23 cellular contexts compared by ENCODE assay signal in the genomic region with DNA sequence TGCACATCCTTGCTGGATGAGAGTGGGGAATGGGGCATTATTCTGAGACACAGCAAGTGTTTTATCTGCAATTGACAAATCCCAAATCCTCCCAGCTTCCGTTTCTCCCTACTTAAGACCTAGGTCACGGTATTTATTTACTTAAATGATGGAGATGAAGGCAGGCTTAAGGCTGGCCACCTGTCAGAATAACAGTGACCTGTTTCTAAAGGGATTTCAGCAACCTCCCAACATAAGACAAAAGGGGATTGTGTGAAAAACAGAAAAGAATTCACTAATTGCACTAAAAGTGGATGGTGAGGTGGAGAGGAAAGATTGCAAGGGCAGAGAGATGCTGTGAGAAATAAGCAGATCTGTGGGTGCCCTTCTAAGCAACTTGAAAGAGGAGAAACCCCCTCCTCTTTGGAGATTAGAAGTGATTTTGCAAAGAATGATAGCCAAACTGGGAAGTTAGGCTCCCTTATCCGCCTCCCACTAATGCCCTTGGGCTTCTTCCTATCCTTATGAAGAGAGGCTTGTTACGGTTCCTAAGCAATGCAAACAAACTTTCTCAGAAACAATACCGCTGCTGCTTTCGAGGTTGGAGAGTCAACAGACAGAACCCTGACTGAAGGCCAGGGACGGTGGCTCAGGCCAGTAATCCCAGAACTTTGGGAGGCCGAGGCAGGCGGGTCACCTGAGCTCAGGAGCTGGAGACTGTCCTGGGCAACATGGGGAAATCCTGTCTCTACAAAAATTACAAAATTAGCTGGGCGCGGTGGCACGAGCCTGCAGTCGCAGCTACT.
A peak's percentile ranks its signal among the peaks of the same experiment; 100 is the strongest.
DNase-seq lines count a peak whose midpoint lies in the region; ATAC-seq, FAIRE-seq and TF ChIP-seq lines count a peak whose summit lies in the region.
"Had no signal": no experiment of that assay in that cellular context is flagged by ENCODE, and none has a peak within 500 bp of the region (broad histone marks: within the 10 kb centered on the region; RNA-seq: fewer than 3 reads in every experiment).

No MANE protein-coding gene starts in this region.

- no peak overlapping the region for H3K56ac ChIP-seq in H1 (replicated peaks; ENCODE audit: insufficient read length, low read depth, low read length)

- H3K36me3 Mint-ChIP-seq in stimulated activated memory B cell treated with anti-CD40 and anti-IgM and Interleukin-4, amounts not matched to agents 10 μg/mL and 1 μg/mL and 100 μg/mL, for 72 hours, result no peaks in the 10 kb centered on the region
- no peaks in the 10 kb centered on the region for H3K36me3 Mint-ChIP-seq in Caco-2 (ENCODE audit: insufficient read depth, unreplicated experiment)
- H3K36me3 Mint-ChIP-seq: activated CD8-positive, alpha-beta memory T cell treated with anti-CD3 and anti-CD28 coated beads, Interleukin-2, amount 10 ng/mL, durations not matched to agents 7 days and 5 days; activated naive CD4-positive, alpha-beta T cell treated with anti-CD3 and anti-CD28 coated beads, Interleukin-2, amount 50 U/mL, for 72 hours; CD8-positive, alpha-beta memory T cell; naive B cell had no signal

- no peaks in the 10 kb centered on the region for H3K79me1 ChIP-seq in H1 (ENCODE audit: low read depth, low read length)

- no peak overlapping the region for H2BK15ac ChIP-seq in H1 (ENCODE audit: low read length)

- POLR2A ChIA-PET in H1 (lab: Charles Lee; ENCODE audit: partially characterized antibody) (no interaction called here), Caco-2 (lab: Charles Lee) (no interaction called here)

- H3K4me3 Mint-ChIP-seq in stimulated activated memory B cell treated with anti-CD40 and anti-IgM and Interleukin-4, amounts not matched to agents 10 μg/mL and 1 μg/mL and 100 μg/mL, for 72 hours, result no peak overlapping the region
- no peak overlapping the region for H3K4me3 Mint-ChIP-seq in Caco-2 (ENCODE audit: unreplicated experiment)
- H3K4me3 Mint-ChIP-seq: activated CD8-positive, alpha-beta memory T cell treated with anti-CD3 and anti-CD28 coated beads, Interleukin-2, amount 10 ng/mL, durations not matched to agents 7 days and 5 days; naive B cell had no signal

- no peaks in the 10 kb centered on the region for H3K79me2 ChIP-seq in H1 (ENCODE audit: control insufficient read depth in 1 of 2, insufficient read depth in 2 of 2, low read length in 2 of 2)

- H3K14ac ChIP-seq in H1 (ENCODE audit: insufficient read length), result no peak overlapping the region

- CTCF ChIA-PET in H1 (lab: Charles Lee; ENCODE audit: partially characterized antibody), result no interaction called here
- CTCF ChIA-PET in Caco-2 (lab: Charles Lee), result no interaction called here

- H2BK5ac ChIP-seq in H1 (ENCODE audit: low read depth, low read length), result no peak overlapping the region

- ATAC-seq in HG02870 (IDR thresholded peaks at IDR 0.05; ENCODE audit: unreplicated experiment), result no peak
- no peak for ATAC-seq in stimulated activated memory B cell treated with anti-CD40 and anti-IgM and Interleukin-4, amounts not matched to agents 10 μg/mL and 1 μg/mL and 100 μg/mL, for 72 hours
- ATAC-seq: activated CD8-positive, alpha-beta memory T cell treated with anti-CD3 and anti-CD28 coated beads, Interleukin-2, amount 10 ng/mL, durations not matched to agents 7 days and 5 days; activated naive CD4-positive, alpha-beta T cell treated with anti-CD3 and anti-CD28 coated beads, Interleukin-2, amount 50 U/mL, for 72 hours; K562 had no signal

- H3K9me3 ChIP-seq in H1 (ENCODE audit: insufficient read depth in 2 of 2, low read depth in 1 of 2, low read length in 1 of 2) (no peaks in the 10 kb centered on the region), Caco-2 (no peaks in the 10 kb centered on the region)
- H3K9me3 ChIP-seq: uterus had no signal

- TF ChIP-seq EP300 in H1 (IDR thresholded peaks at IDR 0.05; ENCODE audit: borderline replicate concordance in 1 of 2, low read depth in 2 of 2, low read length in 2 of 2), result no peak

- DNase-seq in DMS153 (lab: John Stamatoyannopoulos, UW) (peak; percentile 2), DMS153 treated with DMSO at 0.1 percent for 48 hours (lab: John Stamatoyannopoulos, UW; ENCODE audit: unreplicated experiment) (no peak), NCI-H526 (lab: John Stamatoyannopoulos, UW) (peak; percentile 20 to 42), H1 (ENCODE audit: low read depth in 1 of 2, low spot score in 2 of 2) (peak in 1 of 2 experiments; percentile 29), kidney tubule cell (ENCODE audit: low spot score) (peak; percentile 38), Caco-2 (no peak)
- DNase-seq: activated CD4-positive, alpha-beta T cell treated with anti-CD3 and anti-CD28 coated beads for 4 hours; activated CD8-positive, alpha-beta memory T cell treated with anti-CD3 and anti-CD28 coated beads, Interleukin-2, amount 10 ng/mL, durations not matched to agents 7 days and 5 days; AML-193; CD8-positive, alpha-beta memory T cell; EL; head of caudate nucleus; mammary epithelial cell; naive B cell; NCI-H187 treated with DMSO at 0.1 percent for 48 hours; uterus had no signal

- H3K9ac ChIP-seq in H1 (replicated peaks in 1 of 4; ENCODE audit: extremely low read depth in 1 of 4, low read depth in 3 of 4, low read length in 3 of 4), result no peak overlapping the region

- H3K23me2 ChIP-seq in H1 (ENCODE audit: low read depth, low read length), result no peaks in the 10 kb centered on the region

- H3K36me3 ChIP-seq in H1 (ENCODE audit: control insufficient read depth in 2 of 4, insufficient read depth in 4 of 4, low read length in 3 of 4) (no peaks in the 10 kb centered on the region), Caco-2 (ENCODE audit: control insufficient read depth, insufficient read depth, low read length) (no peaks in the 10 kb centered on the region)
- H3K36me3 ChIP-seq: uterus had no signal

- no peak overlapping the region for H3K4me2 ChIP-seq in H1 (ENCODE audit: insufficient read depth in 1 of 2, low read depth in 2 of 2, low read length in 2 of 2)

- intact Hi-C loops in Caco-2 (cut with micrococcal nuclease; ENCODE audit: unreplicated experiment), result no loop called here

- no peaks in the 10 kb centered on the region for H4K20me1 ChIP-seq in H1 (replicated peaks in 1 of 2; ENCODE audit: control insufficient read depth in 1 of 2, insufficient read depth in 2 of 2, low read length in 2 of 2)

- H3K27me3 Mint-ChIP-seq in stimulated activated memory B cell treated with anti-CD40 and anti-IgM and Interleukin-4, amounts not matched to agents 10 μg/mL and 1 μg/mL and 100 μg/mL, for 72 hours, result peaks cover 19% of the 10 kb centered on the region
- H3K27me3 Mint-ChIP-seq in Caco-2 (ENCODE audit: insufficient read depth, unreplicated experiment), result peaks cover 20% of the 10 kb centered on the region
- H3K27me3 Mint-ChIP-seq: naive B cell had no signal

- no peak for TF ChIP-seq CTCF in H1 (IDR thresholded peaks at IDR 0.05; ENCODE audit: control extremely low read depth in 1 of 3, insufficient read depth in 1 of 3, low read depth in 1 of 3, low read length in 3 of 3)
- no peak for TF ChIP-seq CTCF in Caco-2 (IDR thresholded peaks at IDR 0.05; ENCODE audit: insufficient read depth in 1 of 2, low read depth in 1 of 2, low read length in 1 of 2, severe bottlenecking in 1 of 2, unreplicated experiment in 1 of 2)

- no peak overlapping the region for H4K8ac ChIP-seq in H1 (ENCODE audit: extremely low read depth, insufficient read depth, low read length)

- no TSS peak for BruUV-seq in Caco-2 (replicated peaks; lab: Mats Ljungman, UMichigan)

- no peak overlapping the region for H2AFZ ChIP-seq in H1 (ENCODE audit: low read length)

- FAIRE-seq in H1 (lab: Jason Lieb, UNC), result peak; percentile 52
- FAIRE-seq: colon, GM18507, K562 had no signal

- H2BK20ac ChIP-seq in H1 (ENCODE audit: low read length), result no peak overlapping the region

- H3K9me3 Mint-ChIP-seq in stimulated activated memory B cell treated with anti-CD40 and anti-IgM and Interleukin-4, amounts not matched to agents 10 μg/mL and 1 μg/mL and 100 μg/mL, for 72 hours, result no peaks in the 10 kb centered on the region
- H3K9me3 Mint-ChIP-seq in Caco-2 (ENCODE audit: unreplicated experiment), result no peaks in the 10 kb centered on the region
- H3K9me3 Mint-ChIP-seq: activated naive CD4-positive, alpha-beta T cell treated with anti-CD3 and anti-CD28 coated beads, Interleukin-2, amount 50 U/mL, for 72 hours; CD8-positive, alpha-beta memory T cell; naive B cell had no signal

- no peak overlapping the region for H3K18ac ChIP-seq in H1 (ENCODE audit: extremely low read depth, low read length)

- H3K4me1 ChIP-seq in H1 (replicated peaks in 1 of 4; ENCODE audit: control insufficient read depth in 3 of 4, insufficient read depth in 4 of 4, low read length in 3 of 4), result peaks cover 0 to 5% (median 0%) of the 10 kb centered on the region in 4 experiments; a peak in 3 of 7 replicates
- H3K4me1 ChIP-seq in Caco-2, result no peaks in the 10 kb centered on the region
- H3K4me1 ChIP-seq: uterus had no signal

- H4K5ac ChIP-seq in H1 (ENCODE audit: insufficient read length, low read depth, low read length), result no peak overlapping the region

- H3K27ac Mint-ChIP-seq in stimulated activated memory B cell treated with anti-CD40 and anti-IgM and Interleukin-4, amounts not matched to agents 10 μg/mL and 1 μg/mL and 100 μg/mL, for 72 hours, result no peak overlapping the region
- no peak overlapping the region for H3K27ac Mint-ChIP-seq in Caco-2 (ENCODE audit: unreplicated experiment)
- H3K27ac Mint-ChIP-seq: activated CD8-positive, alpha-beta memory T cell treated with anti-CD3 and anti-CD28 coated beads, Interleukin-2, amount 10 ng/mL, durations not matched to agents 7 days and 5 days; activated naive CD4-positive, alpha-beta T cell treated with anti-CD3 and anti-CD28 coated beads, Interleukin-2, amount 50 U/mL, for 72 hours; naive B cell had no signal

- TF ChIP-seq RAD21 in H1 (IDR thresholded peaks at IDR 0.05 in 1 of 2, conservative IDR thresholded peaks at IDR 0.05 in 1 of 2; ENCODE audit: low read depth in 2 of 2, low read length in 2 of 2), result no peak

- no peak overlapping the region for H4K91ac ChIP-seq in H1 (replicated peaks; ENCODE audit: insufficient read length, low read length)

- H3K4ac ChIP-seq in H1 (replicated peaks; ENCODE audit: insufficient read length, low read depth, low read length), result no peak overlapping the region

- no peaks in the 10 kb centered on the region for H3K4me1 Mint-ChIP-seq in stimulated activated memory B cell treated with anti-CD40 and anti-IgM and Interleukin-4, amounts not matched to agents 10 μg/mL and 1 μg/mL and 100 μg/mL, for 72 hours
- no peaks in the 10 kb centered on the region for H3K4me1 Mint-ChIP-seq in Caco-2 (ENCODE audit: low read depth, unreplicated experiment)
- H3K4me1 Mint-ChIP-seq: activated CD8-positive, alpha-beta memory T cell treated with anti-CD3 and anti-CD28 coated beads, Interleukin-2, amount 10 ng/mL, durations not matched to agents 7 days and 5 days; naive B cell had no signal

- TF ChIP-seq POLR2A in H1 (IDR thresholded peaks at IDR 0.05; ENCODE audit: control extremely low read depth in 1 of 2, low read depth in 2 of 2, low read length in 2 of 2), result no peak

- no peak overlapping the region for H3K4me3 ChIP-seq in H1 (ENCODE audit: extremely low read depth in 1 of 4, insufficient read depth in 2 of 4, low read depth in 3 of 4, low read length in 4 of 4)
- no peak overlapping the region for H3K4me3 ChIP-seq in Caco-2 (ENCODE audit: low read depth, low read length)
- H3K4me3 ChIP-seq: K562, uterus had no signal

- no peak overlapping the region for H2BK120ac ChIP-seq in H1 (replicated peaks; ENCODE audit: low read depth, low read length)

- no peak overlapping the region for H2AK5ac ChIP-seq in H1 (ENCODE audit: low read depth, low read length)

- H3K27me3 ChIP-seq in H1 (replicated peaks in 1 of 4; ENCODE audit: control insufficient read depth in 3 of 4, extremely low read depth in 1 of 4, insufficient read depth in 3 of 4, low read length in 3 of 4) (peaks cover 0 to 7% (median 0%) of the 10 kb centered on the region in 4 experiments; a peak in 3 of 7 replicates), Caco-2 (replicated peaks; ENCODE audit: control insufficient read depth, insufficient read depth, low read length) (no peaks in the 10 kb centered on the region)
- H3K27me3 ChIP-seq: uterus had no signal

- no peak overlapping the region for H2BK12ac ChIP-seq in H1 (ENCODE audit: low read depth, low read length)

- no peak overlapping the region for H3K27ac ChIP-seq in H1 (ENCODE audit: low read depth, low read length)
- H3K27ac ChIP-seq: 22Rv1, uterus had no signal

- WGBS in H1 (ENCODE audit: extremely low coverage in 1 of 2, insufficient coverage in 1 of 2, insufficient read length in 1 of 2, insufficient replicate concordance in 2 of 2, low coverage in 1 of 2, low lambda C conversion rate in 2 of 2, missing lambda C conversion rate in 1 of 2), 2 experiments, result 60% methylated on average over 13 of the region's 13 CpGs; no CpG with 5 or more reads in 1 of the 2 experiments

- no peak overlapping the region for H3K23ac ChIP-seq in H1 (ENCODE audit: insufficient read length)

Comparison
In these comparisons a context has a peak if more than half of its experiments do, and no peak if none do; other contexts are left out.
1. DNase-seq: peak in DMS153 (single experiment), NCI-H526 (2 of 2) and kidney tubule cell (single experiment); none in DMS153 treated with DMSO at 0.1 percent for 48 hours (single experiment) and Caco-2 (0 of 2).